Comparison of ENCODE assay signal across 1 cellular context in the genomic region with DNA sequence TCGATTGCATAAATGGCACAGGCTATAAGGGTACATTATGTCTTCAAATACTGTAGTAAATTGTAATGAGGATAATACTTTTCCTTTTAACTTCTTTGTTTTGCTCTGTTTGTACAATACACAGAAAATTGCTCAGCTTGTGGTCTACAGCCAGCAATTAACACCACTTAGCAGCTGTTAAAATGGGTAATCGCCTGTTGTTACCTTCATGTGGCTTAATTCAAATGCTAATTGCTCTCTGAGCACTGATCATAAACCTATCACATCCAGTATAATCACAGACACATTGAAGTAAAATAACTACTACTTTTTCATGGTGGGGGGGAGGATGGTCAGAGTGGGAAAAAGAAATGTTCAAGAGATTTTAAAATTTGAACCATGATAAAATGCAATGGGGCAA.
TF ChIP-seq lines count a peak whose summit lies in the region.

No MANE protein-coding gene starts in this region.

TF ChIP-seq in H1, 55 proteins besides CTCF, POLR2A, EP300 and RAD21:
- TF ChIP-seq TAF7 (optimal IDR thresholded peaks at IDR 0.05; ENCODE audit: borderline replicate concordance, low read depth, low read length) (no peak), RBBP5 (IDR thresholded peaks at IDR 0.05; ENCODE audit: borderline replicate concordance, low read depth, low read length) (no peak), JUN (IDR thresholded peaks at IDR 0.05; ENCODE audit: low read depth, low read length) (no peak), RXRA (IDR thresholded peaks at IDR 0.05; ENCODE audit: insufficient read depth, low read depth, low read length) (no peak), CBX8 (IDR thresholded peaks at IDR 0.05; ENCODE audit: borderline replicate concordance, low read depth, low read length) (no peak), SIX5 (IDR thresholded peaks at IDR 0.05; ENCODE audit: low read depth, low read length) (no peak), FOSL1 (IDR thresholded peaks at IDR 0.05; ENCODE audit: insufficient read depth, low read depth, low read length) (no peak), ZNF274 (IDR thresholded peaks at IDR 0.05; ENCODE audit: borderline replicate concordance, extremely low read depth, low read length) (no peak), NANOG (IDR thresholded peaks at IDR 0.05; ENCODE audit: insufficient read depth, low read depth, low read length, poor library complexity, severe bottlenecking) (peak; percentile 100), CHD1 (IDR thresholded peaks at IDR 0.05; ENCODE audit: low read depth, low read length) (no peak), PHF8 (conservative IDR thresholded peaks at IDR 0.05; ENCODE audit: low read depth, low read length) (no peak), HDAC2 (IDR thresholded peaks at IDR 0.05; ENCODE audit: borderline replicate concordance in 1 of 2, low read depth in 2 of 2, low read length in 2 of 2) (0 out of 4 replicates have a peak, but pooled peaks of 1 of the 2 experiments have one; percentile 43), SUZ12 (IDR thresholded peaks at IDR 0.05; ENCODE audit: low read length) (no peak), TEAD4 (IDR thresholded peaks at IDR 0.05; ENCODE audit: low read depth, low read length) (peak; percentile 38; the same call in 1 of the 2 replicates), YY1 (IDR thresholded peaks at IDR 0.05; ENCODE audit: low read depth, low read length) (no peak), KDM1A (IDR thresholded peaks at IDR 0.05; ENCODE audit: borderline replicate concordance, low read length) (no peak), SP1 (IDR thresholded peaks at IDR 0.05; ENCODE audit: low read depth, low read length) (peak; percentile 87), RFX5 (IDR thresholded peaks at IDR 0.05; ENCODE audit: borderline replicate concordance, low read depth, low read length) (no peak), CHD2 (IDR thresholded peaks at IDR 0.05; ENCODE audit: low read length) (no peak), SP2 (IDR thresholded peaks at IDR 0.05; ENCODE audit: low read length) (no peak), KDM5A (IDR thresholded peaks at IDR 0.05; ENCODE audit: low read length) (no peak), GTF2F1 (IDR thresholded peaks at IDR 0.05; ENCODE audit: borderline replicate concordance, low read depth, low read length) (no peak), TCF12 (IDR thresholded peaks at IDR 0.05; ENCODE audit: low read depth, low read length) (peak; percentile 73; the same call in 1 of the 2 replicates), BCL11A (IDR thresholded peaks at IDR 0.05; ENCODE audit: low read depth in 2 of 2, low read length in 2 of 2) (peak; percentile 96 to 99), SAP30 (IDR thresholded peaks at IDR 0.05; ENCODE audit: insufficient read depth, insufficient replicate concordance, low read length) (no peak), GABPA (IDR thresholded peaks at IDR 0.05; ENCODE audit: borderline replicate concordance, insufficient read depth, low read length) (no peak), SP4 (IDR thresholded peaks at IDR 0.05; ENCODE audit: low read length) (no peak), EGR1 (IDR thresholded peaks at IDR 0.05; ENCODE audit: borderline replicate concordance, low read depth, low read length) (no peak), SIRT6 (IDR thresholded peaks at IDR 0.05; ENCODE audit: low read length) (no peak), JUND (IDR thresholded peaks at IDR 0.05; ENCODE audit: low read length) (no peak), HDAC6 (IDR thresholded peaks at IDR 0.05; ENCODE audit: low read depth, low read length) (no peak), TAF1 (IDR thresholded peaks at IDR 0.05; ENCODE audit: low read depth, low read length) (no peak), POLR2AphosphoS5 (IDR thresholded peaks at IDR 0.05; ENCODE audit: low read depth, low read length) (no peak), RNF2 (IDR thresholded peaks at IDR 0.05; ENCODE audit: borderline replicate concordance, low read depth, low read length, missing control alignments, poor library complexity, severe bottlenecking) (no peak), KDM4A (IDR thresholded peaks at IDR 0.05; ENCODE audit: low read depth, low read length, severe bottlenecking) (no peak), CREB1 (IDR thresholded peaks at IDR 0.05) (no peak), CBX5 (IDR thresholded peaks at IDR 0.05; ENCODE audit: low read depth, low read length) (no peak), POU5F1 (IDR thresholded peaks at IDR 0.05; ENCODE audit: low read depth, low read length) (peak; percentile 99), SIN3A (conservative IDR thresholded peaks at IDR 0.05 in 1 of 2, IDR thresholded peaks at IDR 0.05 in 1 of 2; ENCODE audit: low read depth in 1 of 2, low read length in 2 of 2) (no peak), TBP (IDR thresholded peaks at IDR 0.05; ENCODE audit: low read depth, low read length) (no peak), BRCA1 (IDR thresholded peaks at IDR 0.05; ENCODE audit: low read depth, low read length) (no peak), CTBP2 (IDR thresholded peaks at IDR 0.05; ENCODE audit: borderline replicate concordance, insufficient read depth, insufficient read length, low read length) (no peak), BACH1 (IDR thresholded peaks at IDR 0.05; ENCODE audit: low read length) (no peak)
- TF ChIP-seq, protein P1, sequence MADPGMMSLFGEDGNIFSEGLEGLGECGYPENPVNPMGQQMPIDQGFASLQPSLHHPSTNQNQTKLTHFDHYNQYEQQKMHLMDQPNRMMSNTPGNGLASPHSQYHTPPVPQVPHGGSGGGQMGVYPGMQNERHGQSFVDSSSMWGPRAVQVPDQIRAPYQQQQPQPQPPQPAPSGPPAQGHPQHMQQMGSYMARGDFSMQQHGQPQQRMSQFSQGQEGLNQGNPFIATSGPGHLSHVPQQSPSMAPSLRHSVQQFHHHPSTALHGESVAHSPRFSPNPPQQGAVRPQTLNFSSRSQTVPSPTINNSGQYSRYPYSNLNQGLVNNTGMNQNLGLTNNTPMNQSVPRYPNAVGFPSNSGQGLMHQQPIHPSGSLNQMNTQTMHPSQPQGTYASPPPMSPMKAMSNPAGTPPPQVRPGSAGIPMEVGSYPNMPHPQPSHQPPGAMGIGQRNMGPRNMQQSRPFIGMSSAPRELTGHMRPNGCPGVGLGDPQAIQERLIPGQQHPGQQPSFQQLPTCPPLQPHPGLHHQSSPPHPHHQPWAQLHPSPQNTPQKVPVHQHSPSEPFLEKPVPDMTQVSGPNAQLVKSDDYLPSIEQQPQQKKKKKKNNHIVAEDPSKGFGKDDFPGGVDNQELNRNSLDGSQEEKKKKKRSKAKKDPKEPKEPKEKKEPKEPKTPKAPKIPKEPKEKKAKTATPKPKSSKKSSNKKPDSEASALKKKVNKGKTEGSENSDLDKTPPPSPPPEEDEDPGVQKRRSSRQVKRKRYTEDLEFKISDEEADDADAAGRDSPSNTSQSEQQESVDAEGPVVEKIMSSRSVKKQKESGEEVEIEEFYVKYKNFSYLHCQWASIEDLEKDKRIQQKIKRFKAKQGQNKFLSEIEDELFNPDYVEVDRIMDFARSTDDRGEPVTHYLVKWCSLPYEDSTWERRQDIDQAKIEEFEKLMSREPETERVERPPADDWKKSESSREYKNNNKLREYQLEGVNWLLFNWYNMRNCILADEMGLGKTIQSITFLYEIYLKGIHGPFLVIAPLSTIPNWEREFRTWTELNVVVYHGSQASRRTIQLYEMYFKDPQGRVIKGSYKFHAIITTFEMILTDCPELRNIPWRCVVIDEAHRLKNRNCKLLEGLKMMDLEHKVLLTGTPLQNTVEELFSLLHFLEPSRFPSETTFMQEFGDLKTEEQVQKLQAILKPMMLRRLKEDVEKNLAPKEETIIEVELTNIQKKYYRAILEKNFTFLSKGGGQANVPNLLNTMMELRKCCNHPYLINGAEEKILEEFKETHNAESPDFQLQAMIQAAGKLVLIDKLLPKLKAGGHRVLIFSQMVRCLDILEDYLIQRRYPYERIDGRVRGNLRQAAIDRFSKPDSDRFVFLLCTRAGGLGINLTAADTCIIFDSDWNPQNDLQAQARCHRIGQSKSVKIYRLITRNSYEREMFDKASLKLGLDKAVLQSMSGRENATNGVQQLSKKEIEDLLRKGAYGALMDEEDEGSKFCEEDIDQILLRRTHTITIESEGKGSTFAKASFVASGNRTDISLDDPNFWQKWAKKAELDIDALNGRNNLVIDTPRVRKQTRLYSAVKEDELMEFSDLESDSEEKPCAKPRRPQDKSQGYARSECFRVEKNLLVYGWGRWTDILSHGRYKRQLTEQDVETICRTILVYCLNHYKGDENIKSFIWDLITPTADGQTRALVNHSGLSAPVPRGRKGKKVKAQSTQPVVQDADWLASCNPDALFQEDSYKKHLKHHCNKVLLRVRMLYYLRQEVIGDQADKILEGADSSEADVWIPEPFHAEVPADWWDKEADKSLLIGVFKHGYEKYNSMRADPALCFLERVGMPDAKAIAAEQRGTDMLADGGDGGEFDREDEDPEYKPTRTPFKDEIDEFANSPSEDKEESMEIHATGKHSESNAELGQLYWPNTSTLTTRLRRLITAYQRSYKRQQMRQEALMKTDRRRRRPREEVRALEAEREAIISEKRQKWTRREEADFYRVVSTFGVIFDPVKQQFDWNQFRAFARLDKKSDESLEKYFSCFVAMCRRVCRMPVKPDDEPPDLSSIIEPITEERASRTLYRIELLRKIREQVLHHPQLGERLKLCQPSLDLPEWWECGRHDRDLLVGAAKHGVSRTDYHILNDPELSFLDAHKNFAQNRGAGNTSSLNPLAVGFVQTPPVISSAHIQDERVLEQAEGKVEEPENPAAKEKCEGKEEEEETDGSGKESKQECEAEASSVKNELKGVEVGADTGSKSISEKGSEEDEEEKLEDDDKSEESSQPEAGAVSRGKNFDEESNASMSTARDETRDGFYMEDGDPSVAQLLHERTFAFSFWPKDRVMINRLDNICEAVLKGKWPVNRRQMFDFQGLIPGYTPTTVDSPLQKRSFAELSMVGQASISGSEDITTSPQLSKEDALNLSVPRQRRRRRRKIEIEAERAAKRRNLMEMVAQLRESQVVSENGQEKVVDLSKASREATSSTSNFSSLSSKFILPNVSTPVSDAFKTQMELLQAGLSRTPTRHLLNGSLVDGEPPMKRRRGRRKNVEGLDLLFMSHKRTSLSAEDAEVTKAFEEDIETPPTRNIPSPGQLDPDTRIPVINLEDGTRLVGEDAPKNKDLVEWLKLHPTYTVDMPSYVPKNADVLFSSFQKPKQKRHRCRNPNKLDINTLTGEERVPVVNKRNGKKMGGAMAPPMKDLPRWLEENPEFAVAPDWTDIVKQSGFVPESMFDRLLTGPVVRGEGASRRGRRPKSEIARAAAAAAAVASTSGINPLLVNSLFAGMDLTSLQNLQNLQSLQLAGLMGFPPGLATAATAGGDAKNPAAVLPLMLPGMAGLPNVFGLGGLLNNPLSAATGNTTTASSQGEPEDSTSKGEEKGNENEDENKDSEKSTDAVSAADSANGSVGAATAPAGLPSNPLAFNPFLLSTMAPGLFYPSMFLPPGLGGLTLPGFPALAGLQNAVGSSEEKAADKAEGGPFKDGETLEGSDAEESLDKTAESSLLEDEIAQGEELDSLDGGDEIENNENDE (IDR thresholded peaks at IDR 0.05; ENCODE audit: insufficient replicate concordance, low read length): peak; percentile 82
- TF ChIP-seq, protein P2, sequence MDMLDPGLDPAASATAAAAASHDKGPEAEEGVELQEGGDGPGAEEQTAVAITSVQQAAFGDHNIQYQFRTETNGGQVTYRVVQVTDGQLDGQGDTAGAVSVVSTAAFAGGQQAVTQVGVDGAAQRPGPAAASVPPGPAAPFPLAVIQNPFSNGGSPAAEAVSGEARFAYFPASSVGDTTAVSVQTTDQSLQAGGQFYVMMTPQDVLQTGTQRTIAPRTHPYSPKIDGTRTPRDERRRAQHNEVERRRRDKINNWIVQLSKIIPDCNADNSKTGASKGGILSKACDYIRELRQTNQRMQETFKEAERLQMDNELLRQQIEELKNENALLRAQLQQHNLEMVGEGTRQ (IDR thresholded peaks at IDR 0.05; ENCODE audit: low read length): no peak
- TF ChIP-seq, protein P3, sequence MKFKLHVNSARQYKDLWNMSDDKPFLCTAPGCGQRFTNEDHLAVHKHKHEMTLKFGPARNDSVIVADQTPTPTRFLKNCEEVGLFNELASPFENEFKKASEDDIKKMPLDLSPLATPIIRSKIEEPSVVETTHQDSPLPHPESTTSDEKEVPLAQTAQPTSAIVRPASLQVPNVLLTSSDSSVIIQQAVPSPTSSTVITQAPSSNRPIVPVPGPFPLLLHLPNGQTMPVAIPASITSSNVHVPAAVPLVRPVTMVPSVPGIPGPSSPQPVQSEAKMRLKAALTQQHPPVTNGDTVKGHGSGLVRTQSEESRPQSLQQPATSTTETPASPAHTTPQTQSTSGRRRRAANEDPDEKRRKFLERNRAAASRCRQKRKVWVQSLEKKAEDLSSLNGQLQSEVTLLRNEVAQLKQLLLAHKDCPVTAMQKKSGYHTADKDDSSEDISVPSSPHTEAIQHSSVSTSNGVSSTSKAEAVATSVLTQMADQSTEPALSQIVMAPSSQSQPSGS (IDR thresholded peaks at IDR 0.05; ENCODE audit: low read length): peak; percentile 75; the same call in 1 of the 2 replicates
- TF ChIP-seq, protein P4, sequence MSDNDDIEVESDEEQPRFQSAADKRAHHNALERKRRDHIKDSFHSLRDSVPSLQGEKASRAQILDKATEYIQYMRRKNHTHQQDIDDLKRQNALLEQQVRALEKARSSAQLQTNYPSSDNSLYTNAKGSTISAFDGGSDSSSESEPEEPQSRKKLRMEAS (IDR thresholded peaks at IDR 0.05): no peak
- TF ChIP-seq, protein P5, sequence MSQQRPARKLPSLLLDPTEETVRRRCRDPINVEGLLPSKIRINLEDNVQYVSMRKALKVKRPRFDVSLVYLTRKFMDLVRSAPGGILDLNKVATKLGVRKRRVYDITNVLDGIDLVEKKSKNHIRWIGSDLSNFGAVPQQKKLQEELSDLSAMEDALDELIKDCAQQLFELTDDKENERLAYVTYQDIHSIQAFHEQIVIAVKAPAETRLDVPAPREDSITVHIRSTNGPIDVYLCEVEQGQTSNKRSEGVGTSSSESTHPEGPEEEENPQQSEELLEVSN (IDR thresholded peaks at IDR 0.05): no peak
